Comparison of ENCODE assay signal across 1 cellular context in the genomic region with DNA sequence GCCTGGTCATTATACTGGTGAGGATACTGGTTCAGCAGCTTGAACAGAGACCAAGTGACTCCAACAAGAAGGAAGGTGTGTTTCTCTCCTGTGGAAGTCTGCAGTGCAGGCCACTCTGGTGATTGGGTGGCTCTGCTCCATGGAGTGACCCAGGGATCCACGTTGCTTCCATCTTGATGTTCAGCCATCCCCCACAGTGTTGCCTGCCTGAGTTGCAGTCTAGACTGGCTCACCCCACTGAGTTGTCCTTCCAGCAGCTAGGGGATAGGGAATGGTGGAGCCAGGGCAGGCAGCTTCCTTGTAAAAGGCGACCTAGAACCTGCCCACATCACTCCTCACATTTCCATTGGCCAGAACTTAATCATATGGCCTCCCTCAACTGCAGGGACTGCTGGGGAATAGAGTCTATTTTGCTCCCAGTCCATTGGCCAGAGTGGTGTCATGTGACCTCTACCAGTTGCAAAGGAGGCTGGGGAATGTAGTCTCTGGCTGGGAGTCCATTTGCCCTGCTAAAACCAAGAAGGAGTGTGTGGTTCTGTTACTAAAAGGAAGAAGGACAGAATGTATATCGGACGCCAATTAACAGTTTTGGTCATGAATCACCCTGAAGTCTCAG.
TF ChIP-seq lines count a peak whose summit lies in the region.

No MANE protein-coding gene starts in this region.

TF ChIP-seq in HepG2, 621 proteins besides CTCF, POLR2A, EP300 and RAD21 (continued from another document):
- TF ChIP-seq, protein P1, sequence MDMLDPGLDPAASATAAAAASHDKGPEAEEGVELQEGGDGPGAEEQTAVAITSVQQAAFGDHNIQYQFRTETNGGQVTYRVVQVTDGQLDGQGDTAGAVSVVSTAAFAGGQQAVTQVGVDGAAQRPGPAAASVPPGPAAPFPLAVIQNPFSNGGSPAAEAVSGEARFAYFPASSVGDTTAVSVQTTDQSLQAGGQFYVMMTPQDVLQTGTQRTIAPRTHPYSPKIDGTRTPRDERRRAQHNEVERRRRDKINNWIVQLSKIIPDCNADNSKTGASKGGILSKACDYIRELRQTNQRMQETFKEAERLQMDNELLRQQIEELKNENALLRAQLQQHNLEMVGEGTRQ (IDR thresholded peaks at IDR 0.05; ENCODE audit: low read depth, low read length) = peak; percentile 62
- TF ChIP-seq, protein P1 (CRISPR knock-in tag; IDR thresholded peaks at IDR 0.05; ENCODE audit: borderline replicate concordance) = peak; percentile 71; the same call in 1 of the 2 replicates
- TF ChIP-seq, protein P2, sequence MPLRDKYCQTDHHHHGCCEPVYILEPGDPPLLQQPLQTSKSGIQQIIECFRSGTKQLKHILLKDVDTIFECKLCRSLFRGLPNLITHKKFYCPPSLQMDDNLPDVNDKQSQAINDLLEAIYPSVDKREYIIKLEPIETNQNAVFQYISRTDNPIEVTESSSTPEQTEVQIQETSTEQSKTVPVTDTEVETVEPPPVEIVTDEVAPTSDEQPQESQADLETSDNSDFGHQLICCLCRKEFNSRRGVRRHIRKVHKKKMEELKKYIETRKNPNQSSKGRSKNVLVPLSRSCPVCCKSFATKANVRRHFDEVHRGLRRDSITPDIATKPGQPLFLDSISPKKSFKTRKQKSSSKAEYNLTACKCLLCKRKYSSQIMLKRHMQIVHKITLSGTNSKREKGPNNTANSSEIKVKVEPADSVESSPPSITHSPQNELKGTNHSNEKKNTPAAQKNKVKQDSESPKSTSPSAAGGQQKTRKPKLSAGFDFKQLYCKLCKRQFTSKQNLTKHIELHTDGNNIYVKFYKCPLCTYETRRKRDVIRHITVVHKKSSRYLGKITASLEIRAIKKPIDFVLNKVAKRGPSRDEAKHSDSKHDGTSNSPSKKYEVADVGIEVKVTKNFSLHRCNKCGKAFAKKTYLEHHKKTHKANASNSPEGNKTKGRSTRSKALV (CRISPR knock-in tag; IDR thresholded peaks at IDR 0.05) = no peak
- TF ChIP-seq KDM4B (CRISPR knock-in tag; IDR thresholded peaks at IDR 0.05) (no peak), ZNF333 (CRISPR knock-in tag; IDR thresholded peaks at IDR 0.05; ENCODE audit: borderline replicate concordance) (peak; percentile 54; the same call in 1 of the 2 replicates), NFYB (CRISPR knock-in tag; IDR thresholded peaks at IDR 0.05) (peak; percentile 74)
